23 cellular contexts compared by ENCODE assay signal in the genomic region with DNA sequence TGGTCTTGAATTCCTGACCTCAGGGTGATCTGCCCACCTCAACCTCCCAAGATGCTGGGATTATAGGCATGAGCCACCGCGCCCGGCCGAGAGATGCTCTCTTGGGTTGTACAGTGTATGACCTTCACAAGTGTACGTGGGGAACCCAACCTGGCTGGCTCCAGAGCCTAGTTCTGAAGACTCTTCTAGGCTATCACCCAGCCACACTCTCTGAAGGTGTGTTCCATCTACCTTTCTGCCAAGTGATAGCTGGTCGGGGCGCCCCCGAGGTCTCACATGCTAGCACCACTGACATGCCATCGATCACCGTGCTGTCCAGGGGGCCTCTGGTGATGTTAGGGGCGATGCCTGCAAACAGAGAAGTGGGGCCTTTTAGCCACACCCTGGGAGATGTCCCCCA.
DNase-seq lines count a peak whose midpoint lies in the region; ATAC-seq, FAIRE-seq and TF ChIP-seq lines count a peak whose summit lies in the region.
"Had no signal": no experiment of that assay in that cellular context is flagged by ENCODE, and none has a peak within 500 bp of the region (broad histone marks: within the 10 kb centered on the region; RNA-seq: fewer than 3 reads in every experiment).

No MANE protein-coding gene starts in this region.

- ATAC-seq in left ventricle myocardium superior, result no peak
- no peak for ATAC-seq in pancreas
- ATAC-seq: GM12878 had no signal

- TF ChIP-seq CTCF in WERI-Rb-1 (IDR thresholded peaks at IDR 0.05; ENCODE audit: low read depth, low read length) (no peak), pancreas (IDR thresholded peaks at IDR 0.05) (no peak)

- no peaks in the 10 kb centered on the region for H3K4me1 ChIP-seq in pancreas

- no peaks in the 10 kb centered on the region for H3K9me3 ChIP-seq in WERI-Rb-1 (ENCODE audit: severe bottlenecking)
- no peaks in the 10 kb centered on the region for H3K9me3 ChIP-seq in pancreas
- H3K9me3 ChIP-seq: BE2C, BLaER1 had no signal

- peak overlapping the region; percentile 61; the same call in 1 of the 2 replicates for H3K27ac ChIP-seq in WERI-Rb-1
- H3K27ac ChIP-seq in pancreas, result no peak overlapping the region
- H3K27ac ChIP-seq in substantia nigra (ENCODE audit: low read depth, low read length, poor library complexity, severe bottlenecking), result no peak overlapping the region
- H3K27ac ChIP-seq: BLaER1 had no signal

- no peak for FAIRE-seq in pancreas (lab: Jason Lieb, UNC)
- FAIRE-seq: A204.1, GM12878, GM12892, GM18507 had no signal

- no peaks in the 10 kb centered on the region for H3K27me3 ChIP-seq in WERI-Rb-1 (ENCODE audit: insufficient read depth, low read depth, severe bottlenecking)
- H3K27me3 ChIP-seq in pancreas, result no peaks in the 10 kb centered on the region
- H3K27me3 ChIP-seq: BE2C, BLaER1 had no signal

- intact Hi-C loops in left ventricle myocardium superior (cut with micrococcal nuclease), result no loop called here
- intact Hi-C loops in cardiac septum (cut with DNase I), result loop anchor here (10.0 kb wide), 1 partner anchor 521 kb away; no protein-coding TSS in a partner anchor
- intact Hi-C loops in pancreas (cut with DNase I), result loop anchor here in 2 of 3 donors (5.0 to 10.0 kb wide), 2 partner anchors 279 to 741 kb away; no protein-coding TSS in a partner anchor

- H3K36me3 ChIP-seq in WERI-Rb-1 (peaks cover 33% of the 10 kb centered on the region), pancreas (no peaks in the 10 kb centered on the region)
- H3K36me3 ChIP-seq: BE2C had no signal

- H3K4me3 ChIP-seq in WERI-Rb-1 (ENCODE audit: low read depth, low read length), result no peak overlapping the region
- no peak overlapping the region for H3K4me3 ChIP-seq in pancreas
- H3K4me3 ChIP-seq: BLaER1, GM12878 had no signal

- peak; percentile 22 for DNase-seq in left ventricle myocardium superior
- no peak for DNase-seq in cardiac septum (ENCODE audit: low spot score)
- no peak for DNase-seq in WERI-Rb-1
- DNase-seq in pancreas, result no peak
- DNase-seq in substantia nigra (lab: John Stamatoyannopoulos, UW), result no peak
- DNase-seq: 8988T; ACHN; BE2C; CD4-positive, alpha-beta memory T cell; CD4-positive, CD25-positive, alpha-beta regulatory T cell; CD8-positive, alpha-beta memory T cell; COR-L47; DMS153; DMS53; DMS79; DND-41; EL; GDM1 had no signal

- 71 to 81% methylated on average over 11 of the region's 11 CpGs for WGBS in pancreas, 2 donors
